Comparison of ENCODE assay signal across 16 cellular contexts in the genomic region with DNA sequence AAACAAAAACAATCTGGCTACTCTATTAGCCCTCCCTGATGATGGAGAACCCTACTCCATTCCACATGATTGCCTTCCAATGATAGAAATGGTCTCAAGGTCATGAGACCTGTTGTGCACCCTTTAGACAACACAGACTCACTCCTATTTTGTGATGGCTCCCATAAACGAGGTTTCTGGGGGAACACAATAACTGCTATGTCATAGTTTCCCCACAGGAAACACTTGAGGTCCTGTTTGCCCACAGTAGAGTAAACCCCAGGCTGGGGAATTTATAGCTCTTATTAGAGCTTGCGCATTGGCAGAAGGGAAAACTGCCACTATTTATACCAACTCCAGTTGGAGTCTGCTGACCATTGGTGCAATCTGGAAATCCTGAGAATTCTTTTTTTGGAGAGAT. TPM values are rescaled to one million over a fixed set of nuclear protein-coding genes. Genes with fewer than 3 reads are reported as not detected.
DNase-seq lines count a peak whose midpoint lies in the region; ATAC-seq and TF ChIP-seq lines count a peak whose summit lies in the region.
"Had no signal": no experiment of that assay in that cellular context is flagged by ENCODE, and none has a peak within 500 bp of the region (broad histone marks: within the 10 kb centered on the region; RNA-seq: fewer than 3 reads in every experiment).

No MANE protein-coding gene starts in this region.

- intact Hi-C loops in activated CD8-positive, alpha-beta T cell treated with anti-CD3 and anti-CD28 coated beads for 36 hours (cut with micrococcal nuclease) = no loop called here
- intact Hi-C loops in right cardiac atrium (cut with DNase I) = no loop called here

- peaks cover 10% of the 10 kb centered on the region for H3K9me3 Mint-ChIP-seq in activated CD8-positive, alpha-beta T cell treated with anti-CD3 and anti-CD28 coated beads for 36 hours
- H3K9me3 Mint-ChIP-seq in progenitor cell of endocrine pancreas (ENCODE audit: low read depth) = peaks cover 4% of the 10 kb centered on the region

- TF ChIP-seq CTCF in 22Rv1 (IDR thresholded peaks at IDR 0.05) (no peak), progenitor cell of endocrine pancreas (IDR thresholded peaks at IDR 0.05; ENCODE audit: unreplicated experiment) (no peak)
- no peak for TF ChIP-seq CTCF in activated CD8-positive, alpha-beta T cell treated with anti-CD3 and anti-CD28 coated beads for 36 hours (IDR thresholded peaks at IDR 0.05)

- H3K9ac ChIP-seq in BLaER1 treated with 17β-estradiol and CSF1 and Interleukin-3, amounts not matched to agents 10 nM and 100 nM = no peak overlapping the region
- H3K9ac ChIP-seq: SK-N-SH had no signal

- CTCF ChIA-PET in activated CD8-positive, alpha-beta T cell treated with anti-CD3 and anti-CD28 coated beads for 36 hours (lab: Charles Lee) = no interaction called here

- WGBS in right cardiac atrium = 67% methylated on average over 2 of the region's 2 CpGs

- H3K4me2 ChIP-seq in BLaER1 treated with 17β-estradiol and CSF1 and Interleukin-3, amounts not matched to agents 10 nM and 100 nM = peak overlapping the region; percentile 10 to 64 (median 50); a peak in 18 of 22 replicates
- H3K4me2 ChIP-seq: SK-N-SH had no signal

- no peaks in the 10 kb centered on the region for H4K20me1 ChIP-seq in BLaER1 treated with 17β-estradiol and CSF1 and Interleukin-3, amounts not matched to agents 10 nM and 100 nM

- H3K27me3 ChIP-seq in BLaER1 treated with 17β-estradiol and CSF1 and Interleukin-3, amounts not matched to agents 10 nM and 100 nM = no peaks in the 10 kb centered on the region; a peak in 1 of 22 replicates
- H3K27me3 ChIP-seq in right cardiac atrium (ENCODE audit: control insufficient read depth, insufficient read depth) = no peaks in the 10 kb centered on the region

- 0 out of 22 replicates have a peak, but pooled peaks cover 0 to 4% (median 0%) of the 10 kb centered on the region in 11 experiments for H3K36me3 ChIP-seq in BLaER1 treated with 17β-estradiol and CSF1 and Interleukin-3, amounts not matched to agents 10 nM and 100 nM

- no peak for ATAC-seq in activated CD8-positive, alpha-beta T cell treated with anti-CD3 and anti-CD28 coated beads for 36 hours
- ATAC-seq in right cardiac atrium = no peak
- ATAC-seq: K562, Right ventricle myocardium inferior had no signal

- H3K4me1 Mint-ChIP-seq in activated CD8-positive, alpha-beta T cell treated with anti-CD3 and anti-CD28 coated beads for 36 hours (ENCODE audit: low read depth) = peaks cover 5% of the 10 kb centered on the region
- no peaks in the 10 kb centered on the region for H3K4me1 Mint-ChIP-seq in progenitor cell of endocrine pancreas (ENCODE audit: low read depth)

- no peak overlapping the region for H3K4me3 Mint-ChIP-seq in activated CD8-positive, alpha-beta T cell treated with anti-CD3 and anti-CD28 coated beads for 36 hours
- no peak overlapping the region for H3K4me3 Mint-ChIP-seq in progenitor cell of endocrine pancreas (ENCODE audit: low read depth)
- H3K4me3 Mint-ChIP-seq: HFFc6 had no signal

- H3K4me1 ChIP-seq in BLaER1 treated with 17β-estradiol and CSF1 and Interleukin-3, amounts not matched to agents 10 nM and 100 nM = peaks cover 0 to 16% (median 10%) of the 10 kb centered on the region in 10 experiments; a peak in 16 of 20 replicates
- no peaks in the 10 kb centered on the region for H3K4me1 ChIP-seq in right cardiac atrium (ENCODE audit: control insufficient read depth, insufficient read depth, low read length)

- POLR2A ChIA-PET in activated CD8-positive, alpha-beta T cell treated with anti-CD3 and anti-CD28 coated beads for 36 hours (lab: Charles Lee) = interaction anchor here (0.6 kb wide), 1 partner anchor 1145 kb away, joined by 3 read pairs; no protein-coding TSS in a partner anchor

- DNase-seq in activated CD8-positive, alpha-beta T cell treated with anti-CD3 and anti-CD28 coated beads for 36 hours = no peak
- no peak for DNase-seq in GOT3 (lab: John Stamatoyannopoulos, UW)
- DNase-seq in progenitor cell of endocrine pancreas (ENCODE audit: low spot score, unreplicated experiment) = no peak
- DNase-seq in right cardiac atrium = no peak
- DNase-seq: DMS 273 treated with DMSO at 0.1 percent for 48 hours, HFFc6, NCI-H187 treated with DMSO at 0.1 percent for 48 hours, NCI-H446 treated with DMSO at 0.1 percent for 48 hours, NCI-H748 treated with DMSO at 0.1 percent for 48 hours, SK-N-SH had no signal

- no peak overlapping the region for H3K4me3 ChIP-seq in BLaER1 treated with 17β-estradiol and CSF1 and Interleukin-3, amounts not matched to agents 10 nM and 100 nM
- no peak overlapping the region for H3K4me3 ChIP-seq in right cardiac atrium (ENCODE audit: low read length)
- H3K4me3 ChIP-seq: K562 had no signal

- H3K27ac ChIP-seq in 22Rv1 (0 out of 2 replicates have a peak overlapping the region, but pooled peaks have one; percentile 13), right cardiac atrium (ENCODE audit: low read length) (no peak overlapping the region)
- no peak overlapping the region for H3K27ac ChIP-seq in BLaER1 treated with 17β-estradiol and CSF1 and Interleukin-3, amounts not matched to agents 10 nM and 100 nM
- H3K27ac ChIP-seq: HL-60 had no signal

- peak overlapping the region; percentile 42 for H3K27ac Mint-ChIP-seq in activated CD8-positive, alpha-beta T cell treated with anti-CD3 and anti-CD28 coated beads for 36 hours
- no peak overlapping the region for H3K27ac Mint-ChIP-seq in progenitor cell of endocrine pancreas

- H3K36me3 Mint-ChIP-seq in activated CD8-positive, alpha-beta T cell treated with anti-CD3 and anti-CD28 coated beads for 36 hours (ENCODE audit: low read depth) = peaks cover 65% of the 10 kb centered on the region
- H3K36me3 Mint-ChIP-seq in progenitor cell of endocrine pancreas (ENCODE audit: insufficient read depth) = peaks cover 44% of the 10 kb centered on the region

- H3K9me3 ChIP-seq in BLaER1 treated with 17β-estradiol and CSF1 and Interleukin-3, amounts not matched to agents 10 nM and 100 nM (replicated peaks in 1 of 11) = peaks cover 33 to 49% (median 40%) of the 10 kb centered on the region in 11 experiments
- H3K9me3 ChIP-seq in right cardiac atrium (ENCODE audit: control insufficient read depth, low read length) = no peaks in the 10 kb centered on the region
- H3K9me3 ChIP-seq: SK-N-SH had no signal

- no peaks in the 10 kb centered on the region for H3K27me3 Mint-ChIP-seq in activated CD8-positive, alpha-beta T cell treated with anti-CD3 and anti-CD28 coated beads for 36 hours
- H3K27me3 Mint-ChIP-seq in progenitor cell of endocrine pancreas = no peaks in the 10 kb centered on the region

RNA-seq across cellular contexts. Expression of a gene that starts 28.7 kb away (rescaled TPM):
- 1,000 to 10,000 TPM; 1,485 to 1,525 TPM for total RNA-seq in activated CD8-positive, alpha-beta T cell treated with anti-CD3 and anti-CD28 coated beads for 36 hours
- total RNA-seq in progenitor cell of endocrine pancreas = 562 and 580 TPM in 2 replicates
- total RNA-seq in right cardiac atrium = 100 to 1,000 TPM; 250 to 364 (median 272) TPM
- polyA plus RNA-seq in right cardiac atrium = 369 TPM

RNA-seq across cellular contexts. Expression of a gene that starts 38.1 kb away (rescaled TPM):
- not detected for total RNA-seq in activated CD8-positive, alpha-beta T cell treated with anti-CD3 and anti-CD28 coated beads for 36 hours
- total RNA-seq in progenitor cell of endocrine pancreas = 4.8 and 5.4 TPM in 2 replicates
- 10 to 100 TPM in 1 of 4 donors, 1 to 10 TPM in 3; 2.9 to 11.1 (median 7.1) TPM for total RNA-seq in right cardiac atrium
- 8.5 TPM for polyA plus RNA-seq in right cardiac atrium
- total RNA-seq: K562 had no signal
- polyA plus RNA-seq: K562 had no signal

RNA-seq across cellular contexts. Expression of a gene that starts 43.8 kb away (rescaled TPM):
- not detected for total RNA-seq in activated CD8-positive, alpha-beta T cell treated with anti-CD3 and anti-CD28 coated beads for 36 hours
- total RNA-seq in progenitor cell of endocrine pancreas (not detected in 2 replicates), right cardiac atrium (1 to 10 TPM in 2 of 4 donors, not detected in 2; 1.5 to 2.4 TPM)
- 2.7 TPM for polyA plus RNA-seq in right cardiac atrium

RNA-seq across cellular contexts. Expression of a gene that starts 51.3 kb away (rescaled TPM):
- total RNA-seq in activated CD8-positive, alpha-beta T cell treated with anti-CD3 and anti-CD28 coated beads for 36 hours = 100 to 1,000 TPM; 116 to 119 TPM
- 93.3 and 102 TPM in 2 replicates for total RNA-seq in progenitor cell of endocrine pancreas
- 100 to 1,000 TPM; 125 to 175 (median 156) TPM for total RNA-seq in right cardiac atrium
- polyA plus RNA-seq in right cardiac atrium = 437 TPM

RNA-seq across cellular contexts. Expression of a gene that starts 57.0 kb away (rescaled TPM):
- total RNA-seq in activated CD8-positive, alpha-beta T cell treated with anti-CD3 and anti-CD28 coated beads for 36 hours = not detected
- total RNA-seq in progenitor cell of endocrine pancreas (0.47 and 0.60 TPM in 2 replicates), right cardiac atrium (not detected)
- 0.14 TPM for polyA plus RNA-seq in right cardiac atrium
- total RNA-seq: Daoy, K562, Right ventricle myocardium inferior had no signal
- polyA plus RNA-seq: K562 had no signal
